Comparison of ENCODE assay signal across 18 cellular contexts in genomic region chr20:15637971-15638754, GRCh38.
A peak's percentile ranks its signal among the peaks of the same experiment; 100 is the strongest.
DNase-seq lines count a peak whose midpoint lies in the region; ATAC-seq and TF ChIP-seq lines count a peak whose summit lies in the region.
"Had no signal": no experiment of that assay in that cellular context is flagged by ENCODE, and none has a peak within 500 bp of the region (broad histone marks: within the 10 kb centered on the region; RNA-seq: fewer than 3 reads in every experiment).

No MANE protein-coding gene starts in this region.

- WGBS in heart left ventricle, 4 donors, result 29 to 42% (median 32%) methylated on average over 5 of the region's 5 CpGs

- peak overlapping the region in 4 of 5 experiments; percentile 2 to 94 (median 84) for H3K27ac Mint-ChIP-seq in brain
- no peak overlapping the region for H3K27ac Mint-ChIP-seq in activated CD8-positive, alpha-beta T cell treated with anti-CD3 and anti-CD28 coated beads for 36 hours
- H3K27ac Mint-ChIP-seq: activated naive CD8-positive, alpha-beta T cell treated with anti-CD3 and anti-CD28 coated beads, Interleukin-2, amount 10 ng/mL, durations not matched to agents 7 days and 5 days; B cell; immature natural killer cell; T-helper 17 cell had no signal

- no peak for TF ChIP-seq POLR2A in heart left ventricle (IDR thresholded peaks at IDR 0.05)

- DNase-seq in left ventricle myocardium superior (no peak), heart left ventricle (no peak), left kidney (ENCODE audit: low read depth, low spot score) (peak; percentile 84), hypothalamus (lab: John Stamatoyannopoulos, UW) (no peak)
- DNase-seq in activated CD8-positive, alpha-beta T cell treated with anti-CD3 and anti-CD28 coated beads for 36 hours, result no peak
- DNase-seq: activated naive CD8-positive, alpha-beta T cell treated with anti-CD3 and anti-CD28 coated beads, Interleukin-2, amount 10 ng/mL, durations not matched to agents 7 days and 5 days; DMS79 treated with DMSO at 0.1 percent for 48 hours; immature natural killer cell; MM.1S; NCI-H526 treated with DMSO at 0.1 percent for 48 hours; posterior cingulate gyrus; RPMI8226; T-helper 17 cell; upper lobe of left lung had no signal

- H3K27me3 Mint-ChIP-seq in brain, result no peaks in the 10 kb centered on the region
- H3K27me3 Mint-ChIP-seq in activated CD8-positive, alpha-beta T cell treated with anti-CD3 and anti-CD28 coated beads for 36 hours, result no peaks in the 10 kb centered on the region
- H3K27me3 Mint-ChIP-seq: activated naive CD8-positive, alpha-beta T cell treated with anti-CD3 and anti-CD28 coated beads, Interleukin-2, amount 10 ng/mL, durations not matched to agents 7 days and 5 days; T-helper 17 cell had no signal

- peaks cover 0 to 5% (median 0%) of the 10 kb centered on the region in 5 experiments for H3K9me3 Mint-ChIP-seq in brain
- H3K9me3 Mint-ChIP-seq in activated CD8-positive, alpha-beta T cell treated with anti-CD3 and anti-CD28 coated beads for 36 hours, result peaks cover 3% of the 10 kb centered on the region

- POLR2A ChIA-PET in activated CD8-positive, alpha-beta T cell treated with anti-CD3 and anti-CD28 coated beads for 36 hours (lab: Charles Lee), result no interaction called here

- intact Hi-C loops in left ventricle myocardium superior (cut with micrococcal nuclease) (no loop called here), heart left ventricle (cut with DNase I) (no loop called here)
- intact Hi-C loops in activated CD8-positive, alpha-beta T cell treated with anti-CD3 and anti-CD28 coated beads for 36 hours (cut with micrococcal nuclease), result no loop called here

- H3K9me3 ChIP-seq in heart left ventricle, result no peaks in the 10 kb centered on the region
- H3K9me3 ChIP-seq: upper lobe of left lung had no signal

- peaks cover 30% of the 10 kb centered on the region for H3K4me1 Mint-ChIP-seq in brain
- no peaks in the 10 kb centered on the region for H3K4me1 Mint-ChIP-seq in activated CD8-positive, alpha-beta T cell treated with anti-CD3 and anti-CD28 coated beads for 36 hours (ENCODE audit: low read depth)
- H3K4me1 Mint-ChIP-seq: activated naive CD8-positive, alpha-beta T cell treated with anti-CD3 and anti-CD28 coated beads, Interleukin-2, amount 10 ng/mL, durations not matched to agents 7 days and 5 days; immature natural killer cell; T-helper 17 cell had no signal

- no peak overlapping the region for H3K27ac ChIP-seq in heart left ventricle
- H3K27ac ChIP-seq: upper lobe of left lung had no signal

- H3K36me3 ChIP-seq in heart left ventricle, result no peaks in the 10 kb centered on the region
- H3K36me3 ChIP-seq: upper lobe of left lung had no signal

- no peaks in the 10 kb centered on the region for H3K36me3 Mint-ChIP-seq in brain
- no peaks in the 10 kb centered on the region for H3K36me3 Mint-ChIP-seq in activated CD8-positive, alpha-beta T cell treated with anti-CD3 and anti-CD28 coated beads for 36 hours (ENCODE audit: low read depth)
- H3K36me3 Mint-ChIP-seq: activated naive CD8-positive, alpha-beta T cell treated with anti-CD3 and anti-CD28 coated beads, Interleukin-2, amount 10 ng/mL, durations not matched to agents 7 days and 5 days; immature natural killer cell had no signal

- ATAC-seq in left ventricle myocardium superior (peak; percentile 24), heart left ventricle (no peak), esophagus mucosa (no peak), GM18502 (IDR thresholded peaks at IDR 0.05; ENCODE audit: poor library complexity, unreplicated experiment) (no peak)
- no peak for ATAC-seq in activated CD8-positive, alpha-beta T cell treated with anti-CD3 and anti-CD28 coated beads for 36 hours
- ATAC-seq: T-helper 17 cell had no signal

- TF ChIP-seq CTCF in heart left ventricle (IDR thresholded peaks at IDR 0.05), result no peak
- no peak for TF ChIP-seq CTCF in brain (conservative IDR thresholded peaks at IDR 0.05)
- no peak for TF ChIP-seq CTCF in activated CD8-positive, alpha-beta T cell treated with anti-CD3 and anti-CD28 coated beads for 36 hours (IDR thresholded peaks at IDR 0.05)

- peaks cover 0 to 3% (median 0%) of the 10 kb centered on the region in 9 donors for H3K27me3 ChIP-seq in heart left ventricle
- H3K27me3 ChIP-seq: upper lobe of left lung had no signal

- peak overlapping the region in 3 of 5 experiments; percentile 12 to 28 (median 25) for H3K4me3 Mint-ChIP-seq in brain
- no peak overlapping the region for H3K4me3 Mint-ChIP-seq in activated CD8-positive, alpha-beta T cell treated with anti-CD3 and anti-CD28 coated beads for 36 hours
- H3K4me3 Mint-ChIP-seq: activated naive CD8-positive, alpha-beta T cell treated with anti-CD3 and anti-CD28 coated beads, Interleukin-2, amount 10 ng/mL, durations not matched to agents 7 days and 5 days; B cell; immature natural killer cell; T-helper 17 cell had no signal

- CTCF ChIA-PET in activated CD8-positive, alpha-beta T cell treated with anti-CD3 and anti-CD28 coated beads for 36 hours (lab: Charles Lee), result no interaction called here

- H3K4me3 ChIP-seq in heart left ventricle, result no peak overlapping the region
- H3K4me3 ChIP-seq: upper lobe of left lung had no signal

- no peaks in the 10 kb centered on the region for H3K4me1 ChIP-seq in heart left ventricle
- H3K4me1 ChIP-seq: upper lobe of left lung had no signal
